8 cellular contexts compared by ENCODE assay signal in genomic region chr15:76337047-76337738, GRCh38. TPM values are rescaled to one million over a fixed set of nuclear protein-coding genes. Genes with fewer than 3 reads are reported as not detected.
DNase-seq lines count a peak whose midpoint lies in the region; ATAC-seq and TF ChIP-seq lines count a peak whose summit lies in the region.

No MANE protein-coding gene starts in this region.

- peak overlapping the region; percentile 75 for H3K4me3 Mint-ChIP-seq in activated T-cell treated with anti-CD3 and anti-CD28 coated beads, Interleukin-2, amount 50 U/mL, for 24 hours
- peak overlapping the region; percentile 68 for H3K4me3 Mint-ChIP-seq in stimulated activated naive CD8-positive, alpha-beta T cell treated with anti-CD3 and anti-CD28 coated beads, Interleukin-15, Interleukin-2, amounts not matched to agents 100 ng/mL and 50 ng/mL, for 24 hours

- intact Hi-C loops in heart right ventricle (cut with DNase I): loop anchor here in 2 of 10 donors (10.0 kb wide), 1 partner anchor 102 kb away; no protein-coding TSS in a partner anchor

- no peaks in the 10 kb centered on the region for H3K36me3 Mint-ChIP-seq in activated T-cell treated with anti-CD3 and anti-CD28 coated beads, Interleukin-2, amount 50 U/mL, for 24 hours (ENCODE audit: low read depth)
- H3K36me3 Mint-ChIP-seq in stimulated activated naive CD8-positive, alpha-beta T cell treated with anti-CD3 and anti-CD28 coated beads, Interleukin-15, Interleukin-2, amounts not matched to agents 100 ng/mL and 50 ng/mL, for 24 hours (ENCODE audit: low read depth): peaks cover 3% of the 10 kb centered on the region

- no peak overlapping the region for H3K27ac ChIP-seq in heart right ventricle

- peak overlapping the region; percentile 34 for H3K27ac Mint-ChIP-seq in activated T-cell treated with anti-CD3 and anti-CD28 coated beads, Interleukin-2, amount 50 U/mL, for 24 hours
- peak overlapping the region; percentile 7 for H3K27ac Mint-ChIP-seq in stimulated activated naive CD8-positive, alpha-beta T cell treated with anti-CD3 and anti-CD28 coated beads, Interleukin-15, Interleukin-2, amounts not matched to agents 100 ng/mL and 50 ng/mL, for 24 hours

- peaks cover 93% of the 10 kb centered on the region for H3K27me3 Mint-ChIP-seq in activated T-cell treated with anti-CD3 and anti-CD28 coated beads, Interleukin-2, amount 50 U/mL, for 24 hours
- peaks cover 87% of the 10 kb centered on the region for H3K27me3 Mint-ChIP-seq in stimulated activated naive CD8-positive, alpha-beta T cell treated with anti-CD3 and anti-CD28 coated beads, Interleukin-15, Interleukin-2, amounts not matched to agents 100 ng/mL and 50 ng/mL, for 24 hours

- H3K4me1 ChIP-seq in heart right ventricle: peaks cover 35 to 73% (median 57%) of the 10 kb centered on the region in 9 donors

- no peaks in the 10 kb centered on the region for H3K9me3 Mint-ChIP-seq in activated T-cell treated with anti-CD3 and anti-CD28 coated beads, Interleukin-2, amount 50 U/mL, for 24 hours
- no peaks in the 10 kb centered on the region for H3K9me3 Mint-ChIP-seq in stimulated activated naive CD8-positive, alpha-beta T cell treated with anti-CD3 and anti-CD28 coated beads, Interleukin-15, Interleukin-2, amounts not matched to agents 100 ng/mL and 50 ng/mL, for 24 hours

- H3K4me3 ChIP-seq in foreskin fibroblast (ENCODE audit: low read depth in 1 of 2, low read length in 2 of 2) (peak overlapping the region; percentile 76 to 89), heart right ventricle (peak overlapping the region in 4 of 10 donors; percentile 15 to 51 (median 28))

- 5 to 8% methylated on average over 28 of the region's 28 CpGs for WGBS in heart right ventricle, 2 donors

- peak; percentile 40 for DNase-seq in activated T-cell treated with anti-CD3 and anti-CD28 coated beads, Interleukin-2, amount 50 U/mL, for 24 hours
- DNase-seq in activated T-cell treated with anti-CD3 and anti-CD28 coated beads for 4 hours (no peak), RPMI8226 (peak; percentile 77), foreskin fibroblast (peak; percentile 64 to 81), heart right ventricle (no peak), kidney tubule cell (ENCODE audit: low spot score) (no peak)

- no peaks in the 10 kb centered on the region for H3K36me3 ChIP-seq in heart right ventricle

- peaks cover 59% of the 10 kb centered on the region for H3K4me1 Mint-ChIP-seq in activated T-cell treated with anti-CD3 and anti-CD28 coated beads, Interleukin-2, amount 50 U/mL, for 24 hours (ENCODE audit: low read depth)
- H3K4me1 Mint-ChIP-seq in stimulated activated naive CD8-positive, alpha-beta T cell treated with anti-CD3 and anti-CD28 coated beads, Interleukin-15, Interleukin-2, amounts not matched to agents 100 ng/mL and 50 ng/mL, for 24 hours (ENCODE audit: low read depth): peaks cover 59% of the 10 kb centered on the region

- ATAC-seq in heart right ventricle: no peak
- ATAC-seq in GM19397 (IDR thresholded peaks at IDR 0.05; ENCODE audit: unreplicated experiment): no peak

- H3K9me3 ChIP-seq in heart right ventricle: no peaks in the 10 kb centered on the region

- TF ChIP-seq CTCF in foreskin fibroblast (IDR thresholded peaks at IDR 0.05; ENCODE audit: low read depth, low read length): no peak
- TF ChIP-seq CTCF in heart right ventricle (IDR thresholded peaks at IDR 0.05): no peak

- H3K27me3 ChIP-seq in heart right ventricle: peaks cover 69 to 100% (median 95%) of the 10 kb centered on the region in 7 donors

RNA-seq across cellular contexts. Expression of gene ISL2, which starts 0.6 kb away (rescaled TPM):
- total RNA-seq in heart right ventricle: under 1 TPM in 1 of 10 donors, not detected in 9; 0.16 TPM
- polyA plus RNA-seq in heart right ventricle: not detected

RNA-seq across cellular contexts. Expression of gene ETFA, which starts 25.9 kb away (rescaled TPM):
- 100 to 1,000 TPM; 327 to 541 (median 464) TPM for total RNA-seq in heart right ventricle
- polyA plus RNA-seq in heart right ventricle: 100 to 1,000 TPM; 103 to 217 TPM

Comparison
In these comparisons a context has a peak if more than half of its experiments do, and no peak if none do; other contexts are left out.
1. DNase-seq: peak in activated T-cell treated with anti-CD3 and anti-CD28 coated beads, Interleukin-2, amount 50 U/mL, for 24 hours (single experiment), RPMI8226 (single experiment) and foreskin fibroblast (2 of 2); none in activated T-cell treated with anti-CD3 and anti-CD28 coated beads for 4 hours (single experiment), heart right ventricle (0 of 2) and kidney tubule cell (single experiment).